Comparison of ENCODE assay signal across 21 cellular contexts in the genomic region with DNA sequence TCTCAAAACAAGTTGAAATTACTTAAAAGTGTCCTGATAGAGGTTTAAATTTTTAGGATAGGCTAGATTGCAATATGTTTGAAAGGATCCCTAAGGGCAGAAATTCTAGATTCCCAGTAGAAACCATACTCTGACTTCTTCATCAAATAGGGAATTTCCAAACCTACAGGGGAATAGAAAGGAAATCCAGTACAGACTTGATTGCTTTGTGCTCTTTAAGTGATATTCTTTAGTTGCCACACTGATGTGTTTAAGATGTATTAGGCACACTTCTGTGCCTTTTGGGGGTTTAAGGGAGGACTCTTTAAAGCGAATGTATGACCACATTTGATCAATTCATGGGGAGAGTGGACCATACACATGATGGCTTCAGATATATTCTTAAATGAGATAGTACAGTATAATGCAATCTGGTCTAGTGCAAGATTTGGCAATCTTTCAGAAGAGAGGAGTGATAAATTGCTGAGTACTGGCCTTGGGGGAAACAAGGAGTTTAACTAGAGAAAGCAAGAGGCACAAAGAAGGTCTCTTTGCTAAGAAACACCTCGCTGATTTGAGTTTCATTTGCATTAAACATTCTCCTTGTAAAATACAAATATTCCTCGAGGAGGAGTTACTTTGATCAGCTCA.
"Had no signal": no experiment of that assay in that cellular context is flagged by ENCODE, and none has a peak within 500 bp of the region (broad histone marks: within the 10 kb centered on the region; RNA-seq: fewer than 3 reads in every experiment).

No MANE protein-coding gene starts in this region.

- H3K27ac ChIP-seq: esophagus muscularis mucosa, lower lobe of right lung, pancreas, sigmoid colon, spleen, testis, upper lobe of right lung had no signal

- ATAC-seq: activated CD4-positive, CD25-positive, alpha-beta regulatory T cell treated with anti-CD3 and anti-CD28 coated beads, Interleukin-2, amount 50 U/mL, for 24 hours; left colon; stimulated activated naive CD8-positive, alpha-beta T cell treated with anti-CD3 and anti-CD28 coated beads, Interleukin-15, amount 100 ng/mL, for 72 hours had no signal

- H3K9me3 ChIP-seq: esophagus muscularis mucosa, lower lobe of right lung, pancreas, sigmoid colon, spleen, testis, upper lobe of right lung had no signal

- H3K36me3 ChIP-seq: esophagus muscularis mucosa, lower lobe of right lung, pancreas, sigmoid colon, spleen, upper lobe of right lung had no signal

- H3K4me1 ChIP-seq: esophagus muscularis mucosa, lower lobe of right lung, pancreas, sigmoid colon, spleen, testis, upper lobe of right lung had no signal

- H3K27me3 ChIP-seq: esophagus muscularis mucosa, pancreas, sigmoid colon, testis, upper lobe of right lung had no signal

- H3K4me3 Mint-ChIP-seq: activated naive CD8-positive, alpha-beta T cell treated with anti-CD3 and anti-CD28 coated beads, Interleukin-2, amount 10 ng/mL, durations not matched to agents 7 days and 5 days; activated T-helper 1 cell treated with anti-CD3 and anti-CD28 coated beads, Interleukin-12 subunit alpha, Interleukin-12 subunit beta, Interleukin-2, Interleukin-4 antibody, amounts not matched to agents 30 ng/mL and 10 ng/mL and 1 ng/mL, durations not matched to agents 14 hours and 24 hours and 36 hours; immature natural killer cell; naive B cell; stimulated activated naive CD8-positive, alpha-beta T cell treated with anti-CD3 and anti-CD28 coated beads, Interleukin-15, amount 100 ng/mL, for 72 hours had no signal

- DNase-seq: activated CD4-positive, alpha-beta T cell treated with anti-CD3 and anti-CD28 coated beads, Interleukin-2, amount 50 U/mL, for 1 hour; activated naive CD4-positive, alpha-beta T cell; activated naive CD8-positive, alpha-beta T cell treated with anti-CD3 and anti-CD28 coated beads, Interleukin-2, amount 10 ng/mL, durations not matched to agents 7 days and 5 days; anterior cingulate cortex; foreskin melanocyte; head of caudate nucleus; immature natural killer cell; left colon; lower lobe of right lung; midbrain; naive B cell; pancreas; sigmoid colon; spleen; stimulated activated CD4-positive, alpha-beta T cell treated with anti-CD3 and anti-CD28 coated beads, Interleukin-1b, Interleukin-23, amount 100 ng/mL, for 48 hours; stimulated activated naive CD8-positive, alpha-beta T cell treated with anti-CD3 and anti-CD28 coated beads, Interleukin-15, amount 100 ng/mL, for 72 hours; testis; upper lobe of right lung had no signal

- H3K36me3 Mint-ChIP-seq: activated naive CD8-positive, alpha-beta T cell treated with anti-CD3 and anti-CD28 coated beads, Interleukin-2, amount 10 ng/mL, durations not matched to agents 7 days and 5 days; immature natural killer cell; naive B cell had no signal

- H3K27ac Mint-ChIP-seq: activated naive CD8-positive, alpha-beta T cell treated with anti-CD3 and anti-CD28 coated beads, Interleukin-2, amount 10 ng/mL, durations not matched to agents 7 days and 5 days; activated T-helper 1 cell treated with anti-CD3 and anti-CD28 coated beads, Interleukin-12 subunit alpha, Interleukin-12 subunit beta, Interleukin-2, Interleukin-4 antibody, amounts not matched to agents 30 ng/mL and 10 ng/mL and 1 ng/mL, durations not matched to agents 14 hours and 24 hours and 36 hours; immature natural killer cell; naive B cell; stimulated activated naive CD8-positive, alpha-beta T cell treated with anti-CD3 and anti-CD28 coated beads, Interleukin-15, amount 100 ng/mL, for 72 hours had no signal

- H3K4me1 Mint-ChIP-seq: activated naive CD8-positive, alpha-beta T cell treated with anti-CD3 and anti-CD28 coated beads, Interleukin-2, amount 10 ng/mL, durations not matched to agents 7 days and 5 days; immature natural killer cell; naive B cell; stimulated activated naive CD8-positive, alpha-beta T cell treated with anti-CD3 and anti-CD28 coated beads, Interleukin-15, amount 100 ng/mL, for 72 hours had no signal

- H3K9me3 Mint-ChIP-seq: activated naive CD8-positive, alpha-beta T cell treated with anti-CD3 and anti-CD28 coated beads, Interleukin-2, amount 10 ng/mL, durations not matched to agents 7 days and 5 days; activated T-helper 1 cell treated with anti-CD3 and anti-CD28 coated beads, Interleukin-12 subunit alpha, Interleukin-12 subunit beta, Interleukin-2, Interleukin-4 antibody, amounts not matched to agents 30 ng/mL and 10 ng/mL and 1 ng/mL, durations not matched to agents 14 hours and 24 hours and 36 hours; immature natural killer cell; stimulated activated naive CD8-positive, alpha-beta T cell treated with anti-CD3 and anti-CD28 coated beads, Interleukin-15, amount 100 ng/mL, for 72 hours had no signal

- H3K4me3 ChIP-seq: esophagus muscularis mucosa, lower lobe of right lung, pancreas, sigmoid colon, spleen, testis, upper lobe of right lung had no signal
